11 cellular contexts compared by ENCODE assay signal in genomic region chr2:43759195-43759594, GRCh38. TPM values are rescaled to one million over a fixed set of nuclear protein-coding genes. Genes with fewer than 3 reads are reported as not detected.
DNase-seq lines count a peak whose midpoint lies in the region; ATAC-seq and TF ChIP-seq lines count a peak whose summit lies in the region.
"Had no signal": no experiment of that assay in that cellular context is flagged by ENCODE, and none has a peak within 500 bp of the region (broad histone marks: within the 10 kb centered on the region; RNA-seq: fewer than 3 reads in every experiment).

No MANE protein-coding gene starts in this region.

- no peaks in the 10 kb centered on the region for H3K9me3 Mint-ChIP-seq in T-helper 2 cell treated with Interferon-gamma antibody and Interleukin-4, amounts not matched to agents 5 μg/mL and 100 μg/mL, for 36 hours
- H3K9me3 Mint-ChIP-seq: neural crest cell had no signal

- ATAC-seq in HG03571 (IDR thresholded peaks at IDR 0.05; ENCODE audit: unreplicated experiment) = no peak

- in situ Hi-C loops in KBM-7 (cut with MboI; ENCODE audit: low pct_unique_long_range_greater_than_20kb, low sequenced_read_pairs) = no loop called here

- H3K4me1 Mint-ChIP-seq in T-helper 2 cell treated with Interferon-gamma antibody and Interleukin-4, amounts not matched to agents 5 μg/mL and 100 μg/mL, for 36 hours (ENCODE audit: low read depth) = peaks cover 21% of the 10 kb centered on the region

- H3K4me3 Mint-ChIP-seq in T-helper 2 cell treated with Interferon-gamma antibody and Interleukin-4, amounts not matched to agents 5 μg/mL and 100 μg/mL, for 36 hours = no peak overlapping the region
- H3K4me3 Mint-ChIP-seq: neural crest cell had no signal

- no peaks in the 10 kb centered on the region for H3K36me3 ChIP-seq in MG63

- no peak overlapping the region for H3K27ac Mint-ChIP-seq in T-helper 2 cell treated with Interferon-gamma antibody and Interleukin-4, amounts not matched to agents 5 μg/mL and 100 μg/mL, for 36 hours

- H3K27me3 Mint-ChIP-seq in T-helper 2 cell treated with Interferon-gamma antibody and Interleukin-4, amounts not matched to agents 5 μg/mL and 100 μg/mL, for 36 hours (ENCODE audit: low read depth) = no peaks in the 10 kb centered on the region

- TF ChIP-seq CTCF in AG09319 (IDR thresholded peaks at IDR 0.05; ENCODE audit: low read depth, low read length) = no peak

- peak; percentile 23 for DNase-seq in AG09319 (ENCODE audit: extremely low read depth, low read depth)
- peak; percentile 17 for DNase-seq in MG63
- DNase-seq in dermis blood vessel endothelial cell = peak; percentile 20
- DNase-seq in myocyte (ENCODE audit: low read depth) = peak; percentile 64
- DNase-seq in KBM-7 = no peak
- DNase-seq in T-helper 2 cell treated with Interferon-gamma antibody and Interleukin-4, amounts not matched to agents 5 μg/mL and 100 μg/mL, for 36 hours (ENCODE audit: low spot score) = no peak
- DNase-seq in AML-193 (lab: John Stamatoyannopoulos, UW) = no peak
- DNase-seq: activated naive CD4-positive, alpha-beta T cell treated with Interleukin-2 at 50 U/mL for 16 hours; NCI-H526 treated with DMSO at 0.1 percent for 48 hours had no signal

- H3K36me3 Mint-ChIP-seq in T-helper 2 cell treated with Interferon-gamma antibody and Interleukin-4, amounts not matched to agents 5 μg/mL and 100 μg/mL, for 36 hours (ENCODE audit: low read depth) = no peaks in the 10 kb centered on the region

- H3K4me3 ChIP-seq in MG63 = no peak overlapping the region

- H3K27me3 ChIP-seq in MG63 = no peaks in the 10 kb centered on the region

- H3K9me3 ChIP-seq in MG63 = no peaks in the 10 kb centered on the region

RNA-seq across cellular contexts. Expression of gene DYNC2LI1, which starts 14.6 kb away (rescaled TPM):
- total RNA-seq in MG63 (2014; rRNA removed; shearing (Covaris generic); ENCODE audit: low replicate concordance) = 22.4 and 22.5 TPM in 2 replicates
- 7.0 and 11.2 TPM in 2 replicates for total RNA-seq in dermis blood vessel endothelial cell
- 24.7 and 29.0 TPM in 2 replicates for total RNA-seq in myocyte
- polyA plus RNA-seq in myocyte (2012) = 12.1 TPM

Comparison
In these comparisons a context has a peak if more than half of its experiments do, and no peak if none do; other contexts are left out.
1. DNase-seq: peak in AG09319 (single experiment), MG63 (single experiment), dermis blood vessel endothelial cell (single experiment) and myocyte (single experiment); none in KBM-7 (single experiment), T-helper 2 cell treated with Interferon-gamma antibody and Interleukin-4, amounts not matched to agents 5 μg/mL and 100 μg/mL, for 36 hours (single experiment) and AML-193 (0 of 2).